ENCODE assay signal across 14 cellular contexts in genomic region chr20:19986419-19986818, GRCh38. TPM values are rescaled to one million over a fixed set of nuclear protein-coding genes. Genes with fewer than 3 reads are reported as not detected.
A peak's percentile ranks its signal among the peaks of the same experiment; 100 is the strongest.
DNase-seq lines count a peak whose midpoint lies in the region; ATAC-seq and TF ChIP-seq lines count a peak whose summit lies in the region.
"Had no signal": no experiment of that assay in that cellular context is flagged by ENCODE, and none has a peak within 500 bp of the region (broad histone marks: within the 10 kb centered on the region; RNA-seq: fewer than 3 reads in every experiment).

No MANE protein-coding gene starts in this region.

- TF ChIP-seq EP300 in stomach (IDR thresholded peaks at IDR 0.05) = no peak

- H3K27me3 Mint-ChIP-seq in activated naive CD4-positive, alpha-beta T cell treated with anti-CD3 and anti-CD28 coated beads, Interleukin-2, amount 10 ng/mL, durations not matched to agents 7 days and 5 days = peaks cover 9% of the 10 kb centered on the region
- H3K27me3 Mint-ChIP-seq in CD8-positive, alpha-beta memory T cell = peaks cover 2 to 22% of the 10 kb centered on the region in 2 donors

- H3K4me1 ChIP-seq in stomach = peaks cover 14 to 64% (median 54%) of the 10 kb centered on the region in 4 donors
- H3K4me1 ChIP-seq in CD8-positive, alpha-beta memory T cell (ENCODE audit: insufficient read depth, low read length) = no peaks in the 10 kb centered on the region

- no peak for ATAC-seq in HG03439 (IDR thresholded peaks at IDR 0.05; ENCODE audit: unreplicated experiment)
- ATAC-seq in HG03135 (IDR thresholded peaks at IDR 0.05; ENCODE audit: unreplicated experiment) = no peak
- ATAC-seq: stimulated activated naive B cell treated with anti-CD40 and anti-IgM and Interleukin-4, amounts not matched to agents 10 μg/mL and 1 μg/mL and 100 μg/mL, for 72 hours had no signal

- 42 to 62% (median 51%) methylated on average over 6 of the region's 6 CpGs for WGBS in stomach, 5 donors

- no peaks in the 10 kb centered on the region for H3K27me3 ChIP-seq in stomach
- H3K27me3 ChIP-seq in CD8-positive, alpha-beta memory T cell (ENCODE audit: insufficient read depth, low read length, poor library complexity, severe bottlenecking) = no peaks in the 10 kb centered on the region
- H3K27me3 ChIP-seq: cardiac muscle cell, hepatocyte had no signal

- CTCF ChIA-PET in activated naive CD4-positive, alpha-beta T cell treated with anti-CD3 and anti-CD28 coated beads, Interleukin-2, amount 10 ng/mL, durations not matched to agents 7 days and 5 days (lab: Charles Lee) = no interaction called here
- CTCF ChIA-PET in CD8-positive, alpha-beta memory T cell (lab: Charles Lee) = no interaction called here

- DNase-seq in GM04504 (ENCODE audit: low read depth) (peak; percentile 48), amniotic epithelial cell (ENCODE audit: low read depth) (peak; percentile 55), glomerular visceral epithelial cell (ENCODE audit: extremely low spot score) (peak; percentile 69), stomach (no peak)
- no peak for DNase-seq in activated naive CD4-positive, alpha-beta T cell treated with anti-CD3 and anti-CD28 coated beads, Interleukin-2, amount 10 ng/mL, durations not matched to agents 7 days and 5 days
- DNase-seq in CD8-positive, alpha-beta memory T cell = no peak
- DNase-seq: Caco-2; NCI-H1930; stimulated activated CD4-positive, alpha-beta T cell treated with anti-CD3 and anti-CD28 coated beads, Interleukin-12 subunit alpha, Interleukin-12 subunit beta, amount 100 ng/mL, for 4 hours; stimulated activated naive B cell treated with anti-CD40 and anti-IgM and Interleukin-4, amounts not matched to agents 10 μg/mL and 1 μg/mL and 100 μg/mL, for 72 hours had no signal

- H3K4me1 Mint-ChIP-seq in activated naive CD4-positive, alpha-beta T cell treated with anti-CD3 and anti-CD28 coated beads, Interleukin-2, amount 10 ng/mL, durations not matched to agents 7 days and 5 days = no peaks in the 10 kb centered on the region
- H3K4me1 Mint-ChIP-seq in CD8-positive, alpha-beta memory T cell = no peaks in the 10 kb centered on the region

- no peaks in the 10 kb centered on the region for H3K9me3 ChIP-seq in stomach
- no peaks in the 10 kb centered on the region for H3K9me3 ChIP-seq in CD8-positive, alpha-beta memory T cell (ENCODE audit: low read length)
- H3K9me3 ChIP-seq: Caco-2 had no signal

- no peak overlapping the region for H3K4me3 Mint-ChIP-seq in activated naive CD4-positive, alpha-beta T cell treated with anti-CD3 and anti-CD28 coated beads, Interleukin-2, amount 10 ng/mL, durations not matched to agents 7 days and 5 days
- no peak overlapping the region for H3K4me3 Mint-ChIP-seq in CD8-positive, alpha-beta memory T cell
- H3K4me3 Mint-ChIP-seq: stimulated activated naive B cell treated with anti-CD40 and anti-IgM and Interleukin-4, amounts not matched to agents 10 μg/mL and 1 μg/mL and 100 μg/mL, for 72 hours had no signal

- H3K36me3 ChIP-seq in stomach = peaks cover 2 to 36% (median 23%) of the 10 kb centered on the region in 4 donors
- H3K36me3 ChIP-seq in CD8-positive, alpha-beta memory T cell (ENCODE audit: insufficient read depth, low read length) = no peaks in the 10 kb centered on the region
- H3K36me3 ChIP-seq: cardiac muscle cell had no signal

- no peaks in the 10 kb centered on the region for H3K9me3 Mint-ChIP-seq in activated naive CD4-positive, alpha-beta T cell treated with anti-CD3 and anti-CD28 coated beads, Interleukin-2, amount 10 ng/mL, durations not matched to agents 7 days and 5 days
- H3K9me3 Mint-ChIP-seq in CD8-positive, alpha-beta memory T cell = no peaks in the 10 kb centered on the region

- no peak overlapping the region for H3K27ac Mint-ChIP-seq in activated naive CD4-positive, alpha-beta T cell treated with anti-CD3 and anti-CD28 coated beads, Interleukin-2, amount 10 ng/mL, durations not matched to agents 7 days and 5 days
- H3K27ac Mint-ChIP-seq in CD8-positive, alpha-beta memory T cell = no peak overlapping the region
- H3K27ac Mint-ChIP-seq: stimulated activated naive B cell treated with anti-CD40 and anti-IgM and Interleukin-4, amounts not matched to agents 10 μg/mL and 1 μg/mL and 100 μg/mL, for 72 hours had no signal

- H3K4me3 ChIP-seq in stomach = no peak overlapping the region
- no peak overlapping the region for H3K4me3 ChIP-seq in CD8-positive, alpha-beta memory T cell (ENCODE audit: low read length)
- H3K4me3 ChIP-seq: cardiac muscle cell, hepatocyte had no signal

- POLR2A ChIA-PET in CD8-positive, alpha-beta memory T cell (lab: Charles Lee) = no interaction called here

- TF ChIP-seq POLR2A in stomach (IDR thresholded peaks at IDR 0.05) = no peak

- intact Hi-C loops in stomach (cut with DNase I; ENCODE audit: low total_unique reads) = no loop called here

- no peaks in the 10 kb centered on the region for H3K36me3 Mint-ChIP-seq in activated naive CD4-positive, alpha-beta T cell treated with anti-CD3 and anti-CD28 coated beads, Interleukin-2, amount 10 ng/mL, durations not matched to agents 7 days and 5 days
- no peaks in the 10 kb centered on the region for H3K36me3 Mint-ChIP-seq in CD8-positive, alpha-beta memory T cell
- H3K36me3 Mint-ChIP-seq: stimulated activated naive B cell treated with anti-CD40 and anti-IgM and Interleukin-4, amounts not matched to agents 10 μg/mL and 1 μg/mL and 100 μg/mL, for 72 hours had no signal

- peak overlapping the region in 3 of 5 donors; percentile 27 to 67 (median 54) for H3K27ac ChIP-seq in stomach
- no peak overlapping the region for H3K27ac ChIP-seq in CD8-positive, alpha-beta memory T cell (ENCODE audit: low read depth, low read length)
- H3K27ac ChIP-seq: cardiac muscle cell, hepatocyte had no signal

- no peak for TF ChIP-seq CTCF in stomach (IDR thresholded peaks at IDR 0.05)

RNA-seq across cellular contexts. Expression of gene NAA20, which starts 30.7 kb away (rescaled TPM):
- total RNA-seq in stomach = 10 to 100 TPM in 2 of 5 donors, 1 to 10 TPM in 2, not detected in 1; 7.1 to 46.8 (median 13.8) TPM
- polyA plus RNA-seq in stomach = 100 to 1,000 TPM in 1 of 3 donors, 10 to 100 TPM in 2; 90.0 to 114 (median 97.3) TPM
- 10 to 100 TPM; 98.8 to 99.6 TPM for total RNA-seq in CD8-positive, alpha-beta memory T cell
- polyA plus RNA-seq in CD8-positive, alpha-beta memory T cell = 69.8 TPM

Comparison
In these comparisons a context has a peak if more than half of its experiments do, and no peak if none do; other contexts are left out.
1. DNase-seq: peak in GM04504 (single experiment), amniotic epithelial cell (single experiment) and glomerular visceral epithelial cell (single experiment); none in stomach (single experiment), activated naive CD4-positive, alpha-beta T cell treated with anti-CD3 and anti-CD28 coated beads, Interleukin-2, amount 10 ng/mL, durations not matched to agents 7 days and 5 days (single experiment) and CD8-positive, alpha-beta memory T cell (0 of 5).